Comparison of ENCODE assay signal across 9 cellular contexts in genomic region chr15:76285241-76285825, GRCh38. TPM values are rescaled to one million over a fixed set of nuclear protein-coding genes. Genes with fewer than 3 reads are reported as not detected.
DNase-seq lines count a peak whose midpoint lies in the region; ATAC-seq, FAIRE-seq and TF ChIP-seq lines count a peak whose summit lies in the region.
"Had no signal": no experiment of that assay in that cellular context is flagged by ENCODE, and none has a peak within 500 bp of the region (broad histone marks: within the 10 kb centered on the region; RNA-seq: fewer than 3 reads in every experiment).

No MANE protein-coding gene starts in this region.

- ATAC-seq in GM21737 (IDR thresholded peaks at IDR 0.05; ENCODE audit: unreplicated experiment) (no peak), HG03354 (IDR thresholded peaks at IDR 0.05; ENCODE audit: poor library complexity, severe bottlenecking, unreplicated experiment) (no peak)

- peak; percentile 8 to 35 for TF ChIP-seq RAD21 in liver (IDR thresholded peaks at IDR 0.05)

- H3K36me3 ChIP-seq in liver (ENCODE audit: control insufficient read depth in 4 of 4, insufficient read depth in 3 of 4, low read depth in 1 of 4, low read length in 3 of 4): peaks cover 7 to 35% (median 24%) of the 10 kb centered on the region in 4 donors

- H3K27me3 ChIP-seq in liver (ENCODE audit: control insufficient read depth in 4 of 4, insufficient read depth in 4 of 4, low read length in 3 of 4): no peaks in the 10 kb centered on the region

- no peak overlapping the region for H3K9ac ChIP-seq in liver (ENCODE audit: low read depth in 1 of 2, low read length in 2 of 2)

- no peak for FAIRE-seq in D721Med (lab: Jason Lieb, UNC)

- WGBS in liver: 95% methylated on average over 1 of the region's 1 CpG

- H3K4me3 ChIP-seq in liver (ENCODE audit: low read depth in 1 of 3, low read length in 3 of 3): no peak overlapping the region

- no peak for DNase-seq in D721Med (ENCODE audit: insufficient read length, low spot score)
- peak; percentile 67 for DNase-seq in HT-29 (ENCODE audit: low spot score)
- peak; percentile 9 for DNase-seq in amniotic epithelial cell (ENCODE audit: low read depth)
- no peak for DNase-seq in stimulated activated CD4-positive, alpha-beta T cell treated with anti-CD3 and anti-CD28 coated beads, Interleukin-12 subunit alpha, Interleukin-12 subunit beta, amount 100 ng/mL, for 4 hours
- no peak for DNase-seq in stimulated activated naive CD4-positive, alpha-beta T cell treated with Interleukin-2 at 50 U/mL for 16 hours (lab: John Stamatoyannopoulos, UW)
- DNase-seq: activated naive CD8-positive, alpha-beta T cell treated with anti-CD3 and anti-CD28 coated beads, Interleukin-2, amount 10 ng/mL, durations not matched to agents 7 days and 5 days had no signal

- TF ChIP-seq CTCF in D721Med (IDR thresholded peaks at IDR 0.05; ENCODE audit: insufficient read depth, missing control alignments) (peak; percentile 52), liver (IDR thresholded peaks at IDR 0.05; ENCODE audit: low read depth, low read length, missing input control) (peak; percentile 25)

- peaks cover 0 to 5% (median 3%) of the 10 kb centered on the region in 4 donors for H3K4me1 ChIP-seq in liver (ENCODE audit: control insufficient read depth in 4 of 4, insufficient read depth in 4 of 4, low read length in 3 of 4)

- H3K9me3 ChIP-seq in liver (ENCODE audit: control insufficient read depth in 4 of 4, low read length in 3 of 4): no peaks in the 10 kb centered on the region

- no peak overlapping the region for H3K27ac ChIP-seq in liver (ENCODE audit: low read depth in 1 of 2, low read length in 2 of 2)

TF ChIP-seq in liver, 16 proteins besides CTCF, POLR2A, EP300 and RAD21:
- TF ChIP-seq HNF4G (IDR thresholded peaks at IDR 0.05) (no peak), YY1 (IDR thresholded peaks at IDR 0.05) (no peak), NR2F2 (IDR thresholded peaks at IDR 0.05) (no peak), FOXA2 (IDR thresholded peaks at IDR 0.05) (no peak), RXRA (IDR thresholded peaks at IDR 0.05) (no peak), EGR1 (IDR thresholded peaks at IDR 0.05; ENCODE audit: low read depth in 2 of 2) (no peak), FOXA1 (IDR thresholded peaks at IDR 0.05) (no peak), JUND (IDR thresholded peaks at IDR 0.05) (no peak), REST (IDR thresholded peaks at IDR 0.05) (no peak), MAX (IDR thresholded peaks at IDR 0.05) (no peak), ZBTB33 (IDR thresholded peaks at IDR 0.05) (no peak), GABPA (IDR thresholded peaks at IDR 0.05 in 1 of 2, conservative IDR thresholded peaks at IDR 0.05 in 1 of 2) (no peak), TAF1 (conservative IDR thresholded peaks at IDR 0.05) (no peak), ATF3 (IDR thresholded peaks at IDR 0.05) (no peak), SP1 (IDR thresholded peaks at IDR 0.05) (no peak)

RNA-seq across cellular contexts. Expression of gene ETFA, which starts 25.9 kb away (rescaled TPM):
- total RNA-seq in HT-29 (2014; rRNA removed; shearing (Covaris generic)): 154 and 157 TPM in 2 replicates
- total RNA-seq in liver: 100 to 1,000 TPM in 1 of 2 donors, 10 to 100 TPM in 1; 92.6 to 242 TPM
- 100 to 1,000 TPM; 337 to 342 TPM for polyA plus RNA-seq in liver

RNA-seq across cellular contexts. Expression of gene ISL2, which starts 51.2 kb away (rescaled TPM):
- total RNA-seq in HT-29 (2014; rRNA removed; shearing (Covaris generic)): 1.2 and 3.4 TPM in 2 replicates
- under 1 TPM in 1 of 2 donors, not detected in 1; 0.14 TPM for total RNA-seq in liver
- under 1 TPM in 1 of 2 donors, not detected in 1; 0.03 TPM for polyA plus RNA-seq in liver
- total RNA-seq: activated naive CD8-positive, alpha-beta T cell treated with anti-CD3 and anti-CD28 coated beads, Interleukin-2, amount 10 ng/mL, durations not matched to agents 7 days and 5 days had no signal

Comparison
In these comparisons a context has a peak if more than half of its experiments do, and no peak if none do; other contexts are left out.
1. DNase-seq: peak in HT-29 (single experiment) and amniotic epithelial cell (single experiment); none in D721Med (single experiment), stimulated activated CD4-positive, alpha-beta T cell treated with anti-CD3 and anti-CD28 coated beads, Interleukin-12 subunit alpha, Interleukin-12 subunit beta, amount 100 ng/mL, for 4 hours (single experiment) and stimulated activated naive CD4-positive, alpha-beta T cell treated with Interleukin-2 at 50 U/mL for 16 hours (single experiment).